In genomic region chr9:91628892-91629291, GRCh38 we compare ENCODE assay signal across 10 cellular contexts.
"Had no signal": no experiment of that assay in that cellular context is flagged by ENCODE, and none has a peak within 500 bp of the region (broad histone marks: within the 10 kb centered on the region; RNA-seq: fewer than 3 reads in every experiment).

No MANE protein-coding gene starts in this region.

- H3K4me2 ChIP-seq: KMS-11 had no signal

- H2AFZ ChIP-seq: GM23248 had no signal

- DNase-seq: GM23248, GOT3, H7, HFFc6, IMR-90, Karpas-422, KBM-7 had no signal

- H3K4me1 ChIP-seq: HAP-1 had no signal

- H3K36me3 ChIP-seq: HAP-1 had no signal

- H3K4me3 ChIP-seq: GM23248, HAP-1 had no signal

- H3K27ac ChIP-seq: GM23248, HL-60, KMS-11 had no signal

- H3K9me3 ChIP-seq: HAP-1 had no signal

- H3K9ac ChIP-seq: GM23248, KMS-11 had no signal
